Comparison of ENCODE assay signal across 9 cellular contexts in genomic region chr10:101041252-101041761, GRCh38. TPM values are rescaled to one million over a fixed set of nuclear protein-coding genes. Genes with fewer than 3 reads are reported as not detected.
DNase-seq lines count a peak whose midpoint lies in the region; ATAC-seq, FAIRE-seq and TF ChIP-seq lines count a peak whose summit lies in the region.
"Had no signal": no experiment of that assay in that cellular context is flagged by ENCODE, and none has a peak within 500 bp of the region (broad histone marks: within the 10 kb centered on the region; RNA-seq: fewer than 3 reads in every experiment).

No MANE protein-coding gene starts in this region.

- peak; percentile 78 for TF ChIP-seq CTCF in WERI-Rb-1 (IDR thresholded peaks at IDR 0.05; ENCODE audit: low read depth, low read length)
- TF ChIP-seq CTCF in HepG2 (CRISPR knock-in tag; IDR thresholded peaks at IDR 0.05): peak; percentile 90

- H3K4me3 ChIP-seq in WERI-Rb-1 (ENCODE audit: low read depth, low read length) (no peak overlapping the region), HepG2 (replicated peaks in 1 of 3; ENCODE audit: insufficient read depth in 1 of 3, low read depth in 2 of 3, low read length in 3 of 3) (no peak overlapping the region)
- H3K4me3 ChIP-seq: skin epidermis had no signal

- H3K9me3 Mint-ChIP-seq in central memory CD8-positive, alpha-beta T cell: no peaks in the 10 kb centered on the region

- no peaks in the 10 kb centered on the region for H4K20me1 ChIP-seq in HepG2 (ENCODE audit: insufficient read depth, low read length)

- no peak for TF ChIP-seq POLR2A in HepG2 (IDR thresholded peaks at IDR 0.05; ENCODE audit: insufficient read depth in 1 of 2, low read depth in 2 of 2, low read length in 2 of 2)

- TF ChIP-seq EP300 in HepG2 (IDR thresholded peaks at IDR 0.05; ENCODE audit: low read depth in 2 of 2, low read length in 2 of 2): no peak; a peak in 1 of 4 replicates
- no peak for TF ChIP-seq EP300 in HepG2 (CRISPR knock-in tag; IDR thresholded peaks at IDR 0.05; ENCODE audit: borderline replicate concordance)

- no peak overlapping the region for H3K4me3 Mint-ChIP-seq in central memory CD8-positive, alpha-beta T cell

- 22% methylated on average over 6 of the region's 6 CpGs for WGBS in HepG2 (ENCODE audit: low lambda C conversion rate)

- no peak overlapping the region for H3K27ac ChIP-seq in WERI-Rb-1
- no peak overlapping the region for H3K27ac ChIP-seq in HepG2 (ENCODE audit: extremely low read length, insufficient read depth, low read length)

- no TSS peak for BruUV-seq in HepG2 (replicated peaks; lab: Mats Ljungman, UMichigan)

- H2AFZ ChIP-seq in HepG2 (ENCODE audit: low read length): no peak overlapping the region

- peaks cover 49% of the 10 kb centered on the region for H3K4me1 ChIP-seq in HepG2 (ENCODE audit: insufficient read depth, low read length)

- peak overlapping the region; percentile 41 for H3K27ac Mint-ChIP-seq in central memory CD8-positive, alpha-beta T cell (ENCODE audit: low read depth)

- intact Hi-C loops in Right ventricle myocardium inferior (cut with DNase I) (no loop called here), cardiac septum (cut with DNase I) (loop anchor here (1.0 kb wide), 1 partner anchor 26 kb away; no protein-coding TSS in a partner anchor), HepG2 (cut with micrococcal nuclease; ENCODE audit: unreplicated experiment) (loop anchor here (1.0 kb wide), 1 partner anchor 25 kb away; no protein-coding TSS in a partner anchor)

- H3K27me3 ChIP-seq in WERI-Rb-1 (ENCODE audit: insufficient read depth, low read depth, severe bottlenecking) (no peaks in the 10 kb centered on the region), HepG2 (ENCODE audit: control insufficient read depth in 1 of 2, insufficient read depth in 2 of 2, low read length in 2 of 2) (no peaks in the 10 kb centered on the region; a peak in 1 of 5 replicates)

- in situ Hi-C loops in HepG2 (cut with HindIII; ENCODE audit: extremely low pct_ligation_motif_present, low pct_unique_long_range_greater_than_20kb): no loop called here

- peak; percentile 83 for FAIRE-seq in HepG2 (lab: Jason Lieb, UNC)

- peaks cover 5% of the 10 kb centered on the region for H3K27me3 Mint-ChIP-seq in central memory CD8-positive, alpha-beta T cell

- H3K79me2 ChIP-seq in HepG2 (ENCODE audit: insufficient read depth, low read length): no peaks in the 10 kb centered on the region

- peak; percentile 76 for DNase-seq in Right ventricle myocardium inferior (ENCODE audit: missing footprints)
- DNase-seq in cardiac septum (ENCODE audit: low spot score): no peak
- DNase-seq in NCI-H226: peak; percentile 57
- peak; percentile 87 for DNase-seq in WERI-Rb-1
- peak; percentile 52 to 67 for DNase-seq in central memory CD8-positive, alpha-beta T cell (ENCODE audit: low spot score in 2 of 2)
- DNase-seq in HepG2 (ENCODE audit: low spot score): peak; percentile 81
- peak; percentile 51 for DNase-seq in stimulated activated CD8-positive, alpha-beta memory T cell treated with anti-CD3 and anti-CD28 coated beads, Interleukin-12 subunit alpha, Interleukin-12 subunit beta, amount 100 ng/mL, for 4 hours (ENCODE audit: low read depth)

- H3K36me3 ChIP-seq in WERI-Rb-1 (peaks cover 16% of the 10 kb centered on the region), HepG2 (replicated peaks in 1 of 2; ENCODE audit: control insufficient read depth in 1 of 2, insufficient read depth in 2 of 2, low read length in 2 of 2) (peaks cover 6 to 20% of the 10 kb centered on the region in 2 experiments; a peak in 3 of 5 replicates)

- peaks cover 13% of the 10 kb centered on the region for H3K36me3 Mint-ChIP-seq in central memory CD8-positive, alpha-beta T cell (ENCODE audit: insufficient read depth)

- POLR2A ChIA-PET in HepG2 (lab: Yijun Ruan, JAX): interaction anchor here (0.6 to 5.9 kb wide), 6 partner anchors 9 to 100 kb away, joined by 3 to 141 read pairs (median 8); partner anchors contain the start of genes KAZALD1, PDZD7 and SFXN3

- peak overlapping the region; percentile 89 for H3K4me2 ChIP-seq in HepG2 (ENCODE audit: low read depth, low read length)

- CTCF ChIA-PET in HepG2 (lab: Yijun Ruan, JAX; ENCODE audit: low intra/inter-chr PET ratio, low total read pairs): interaction anchor here (0.6 to 4.2 kb wide), 8 partner anchors 15 to 101 kb away, joined by 3 to 45 read pairs (median 5); no protein-coding TSS in a partner anchor

- H3K9me3 ChIP-seq in WERI-Rb-1 (ENCODE audit: severe bottlenecking) (no peaks in the 10 kb centered on the region), HepG2 (ENCODE audit: low read length) (no peaks in the 10 kb centered on the region)

- H3K9ac ChIP-seq in HepG2 (ENCODE audit: insufficient read depth, low read depth, low read length): no peak overlapping the region

- peak; percentile 68 for TF ChIP-seq RAD21 in HepG2 (CRISPR knock-in tag; IDR thresholded peaks at IDR 0.05)

- peak; percentile 79 for ATAC-seq in Right ventricle myocardium inferior
- ATAC-seq in HG03025 (IDR thresholded peaks at IDR 0.05; ENCODE audit: low FRiP score, unreplicated experiment): peak; percentile 51
- peak; percentile 91 for ATAC-seq in central memory CD8-positive, alpha-beta T cell (replicated peaks; ENCODE audit: extremely low read depth, poor library complexity, severe bottlenecking)
- peak; percentile 75 for ATAC-seq in HepG2

- H3K4me1 Mint-ChIP-seq in central memory CD8-positive, alpha-beta T cell: peaks cover 23% of the 10 kb centered on the region

RNA-seq across cellular contexts. Expression of gene SFXN3, which starts 10.3 kb away (rescaled TPM):
- total RNA-seq in Right ventricle myocardium inferior: 14.1 TPM
- total RNA-seq in cardiac septum: 30.8 TPM
- total RNA-seq in HepG2 (2016; rRNA removed; fragmentation: Illumina TruSeq; extraction: Trizol): 11.9 and 16.8 TPM in 2 replicates
- total RNA-seq in HepG2 (2016; cell fraction: cytosol; rRNA removed; fragmentation: Illumina TruSeq; extraction: Trizol; ENCODE audit: low read depth): 2.4 and 4.1 TPM in 2 replicates
- total RNA-seq in HepG2 (2016; cell fraction: insoluble cytoplasmic fraction; rRNA removed; fragmentation: Illumina TruSeq; extraction: Trizol): 10.6 and 15.0 TPM in 2 replicates
- total RNA-seq in HepG2 (2016; cell fraction: membrane; rRNA removed; fragmentation: Illumina TruSeq; extraction: Trizol): 9.3 and 10.0 TPM in 2 replicates
- 18.9 and 21.6 TPM in 2 replicates for total RNA-seq in HepG2 (2016; cell fraction: nucleus; rRNA removed; fragmentation: Illumina TruSeq; extraction: Trizol)
- polyA plus RNA-seq in HepG2 (2011; rRNA removed): 71.5 and 86.1 TPM in 2 replicates
- 38.5 and 39.6 TPM in 2 replicates for polyA plus RNA-seq in HepG2 (2011; cell fraction: cytosol; rRNA removed)
- polyA plus RNA-seq in HepG2 (2011; cell fraction: nucleus; rRNA removed): 337 and 354 TPM in 2 replicates
- polyA plus RNA-seq in HepG2 (2012): 24.0 and 38.4 TPM in 2 replicates
- polyA plus RNA-seq in HepG2 (2016; cell fraction: cytosol; fragmentation: Illumina TruSeq; extraction: Trizol; ENCODE audit: low read depth): 3.0 and 4.5 TPM in 2 replicates
- 14.7 and 15.8 TPM in 2 replicates for polyA plus RNA-seq in HepG2 (2016; cell fraction: insoluble cytoplasmic fraction; fragmentation: Illumina TruSeq; extraction: Trizol; ENCODE audit: low read depth)
- polyA plus RNA-seq in HepG2 (2016; cell fraction: membrane; fragmentation: Illumina TruSeq; extraction: Trizol; ENCODE audit: low read depth): 9.2 and 10.1 TPM in 2 replicates
- 49.5 and 57.7 TPM in 2 replicates for polyA plus RNA-seq in HepG2 (2016; cell fraction: nucleus; fragmentation: Illumina TruSeq; extraction: Trizol; ENCODE audit: insufficient read depth, low read depth)
- 78.6 and 219 TPM in 2 replicates for polyA minus RNA-seq in HepG2 (2011; rRNA and poly(A)+ RNA removed; ENCODE audit: low replicate concordance)
- 20.9 and 30.7 TPM in 2 replicates for polyA minus RNA-seq in HepG2 (2011; cell fraction: cytosol; rRNA and poly(A)+ RNA removed)
- polyA minus RNA-seq in HepG2 (2011; cell fraction: nucleus; rRNA and poly(A)+ RNA removed): 46.2 and 58.2 TPM in 2 replicates

RNA-seq across cellular contexts. Expression of gene PDZD7, which starts 10.4 kb away (rescaled TPM):
- total RNA-seq in Right ventricle myocardium inferior: 0.22 TPM
- total RNA-seq in cardiac septum: 0.40 TPM
- 0.60 and 0.73 TPM in 2 replicates for total RNA-seq in HepG2 (2016; rRNA removed; fragmentation: Illumina TruSeq; extraction: Trizol)
- total RNA-seq in HepG2 (2016; cell fraction: cytosol; rRNA removed; fragmentation: Illumina TruSeq; extraction: Trizol; ENCODE audit: low read depth): 0.51 and 0.62 TPM in 2 replicates
- 0.42 and 1.1 TPM in 2 replicates for total RNA-seq in HepG2 (2016; cell fraction: insoluble cytoplasmic fraction; rRNA removed; fragmentation: Illumina TruSeq; extraction: Trizol)
- 0.40 and 0.65 TPM in 2 replicates for total RNA-seq in HepG2 (2016; cell fraction: membrane; rRNA removed; fragmentation: Illumina TruSeq; extraction: Trizol)
- total RNA-seq in HepG2 (2016; cell fraction: nucleus; rRNA removed; fragmentation: Illumina TruSeq; extraction: Trizol): 1.1 and 1.3 TPM in 2 replicates
- polyA plus RNA-seq in HepG2 (2011; rRNA removed): 0.58 and 0.78 TPM in 2 replicates
- polyA plus RNA-seq in HepG2 (2011; cell fraction: cytosol; rRNA removed): 0.42 TPM in 2 replicates
- polyA plus RNA-seq in HepG2 (2011; cell fraction: nucleus; rRNA removed): 3.9 and 4.2 TPM in 2 replicates
- 1.4 and 1.9 TPM in 2 replicates for polyA plus RNA-seq in HepG2 (2012)
- polyA plus RNA-seq in HepG2 (2016; cell fraction: cytosol; fragmentation: Illumina TruSeq; extraction: Trizol; ENCODE audit: low read depth): 0.14 and 0.16 TPM in 2 replicates
- 0.49 and 0.68 TPM in 2 replicates for polyA plus RNA-seq in HepG2 (2016; cell fraction: insoluble cytoplasmic fraction; fragmentation: Illumina TruSeq; extraction: Trizol; ENCODE audit: low read depth)
- polyA plus RNA-seq in HepG2 (2016; cell fraction: membrane; fragmentation: Illumina TruSeq; extraction: Trizol; ENCODE audit: low read depth): 0.29 and 0.30 TPM in 2 replicates
- 1.2 and 1.4 TPM in 2 replicates for polyA plus RNA-seq in HepG2 (2016; cell fraction: nucleus; fragmentation: Illumina TruSeq; extraction: Trizol; ENCODE audit: insufficient read depth, low read depth)
- polyA minus RNA-seq in HepG2 (2011; rRNA and poly(A)+ RNA removed; ENCODE audit: low replicate concordance): 1.4 and 3.3 TPM in 2 replicates
- polyA minus RNA-seq in HepG2 (2011; cell fraction: cytosol; rRNA and poly(A)+ RNA removed): 0.49 TPM in 1 of 2 replicates, not detected in the other
- 1.2 and 1.3 TPM in 2 replicates for polyA minus RNA-seq in HepG2 (2011; cell fraction: nucleus; rRNA and poly(A)+ RNA removed)

RNA-seq across cellular contexts. Expression of gene KAZALD1, which starts 20.5 kb away (rescaled TPM):
- total RNA-seq in Right ventricle myocardium inferior: 4.8 TPM
- total RNA-seq in cardiac septum: 12.1 TPM
- 18.0 and 27.7 TPM in 2 replicates for total RNA-seq in HepG2 (2016; rRNA removed; fragmentation: Illumina TruSeq; extraction: Trizol)
- 8.5 and 8.9 TPM in 2 replicates for total RNA-seq in HepG2 (2016; cell fraction: cytosol; rRNA removed; fragmentation: Illumina TruSeq; extraction: Trizol; ENCODE audit: low read depth)
- total RNA-seq in HepG2 (2016; cell fraction: insoluble cytoplasmic fraction; rRNA removed; fragmentation: Illumina TruSeq; extraction: Trizol): 14.9 and 26.2 TPM in 2 replicates
- 21.1 and 23.2 TPM in 2 replicates for total RNA-seq in HepG2 (2016; cell fraction: membrane; rRNA removed; fragmentation: Illumina TruSeq; extraction: Trizol)
- total RNA-seq in HepG2 (2016; cell fraction: nucleus; rRNA removed; fragmentation: Illumina TruSeq; extraction: Trizol): 32.0 and 35.5 TPM in 2 replicates
- polyA plus RNA-seq in HepG2 (2011; rRNA removed): 16.7 and 16.8 TPM in 2 replicates
- polyA plus RNA-seq in HepG2 (2011; cell fraction: cytosol; rRNA removed): 12.0 and 21.9 TPM in 2 replicates
- polyA plus RNA-seq in HepG2 (2011; cell fraction: nucleus; rRNA removed): 46.9 and 60.7 TPM in 2 replicates
- 10.6 and 15.7 TPM in 2 replicates for polyA plus RNA-seq in HepG2 (2012)
- 6.1 and 8.0 TPM in 2 replicates for polyA plus RNA-seq in HepG2 (2016; cell fraction: cytosol; fragmentation: Illumina TruSeq; extraction: Trizol; ENCODE audit: low read depth)
- polyA plus RNA-seq in HepG2 (2016; cell fraction: insoluble cytoplasmic fraction; fragmentation: Illumina TruSeq; extraction: Trizol; ENCODE audit: low read depth): 14.9 and 20.6 TPM in 2 replicates
- 16.2 and 17.5 TPM in 2 replicates for polyA plus RNA-seq in HepG2 (2016; cell fraction: membrane; fragmentation: Illumina TruSeq; extraction: Trizol; ENCODE audit: low read depth)
- 52.2 and 57.1 TPM in 2 replicates for polyA plus RNA-seq in HepG2 (2016; cell fraction: nucleus; fragmentation: Illumina TruSeq; extraction: Trizol; ENCODE audit: insufficient read depth, low read depth)
- polyA minus RNA-seq in HepG2 (2011; rRNA and poly(A)+ RNA removed; ENCODE audit: low replicate concordance): 32.5 and 65.2 TPM in 2 replicates
- polyA minus RNA-seq in HepG2 (2011; cell fraction: cytosol; rRNA and poly(A)+ RNA removed): 8.6 and 15.6 TPM in 2 replicates
- polyA minus RNA-seq in HepG2 (2011; cell fraction: nucleus; rRNA and poly(A)+ RNA removed): 36.6 and 46.4 TPM in 2 replicates

RNA-seq across cellular contexts. Expression of gene LZTS2, which starts 41.7 kb away (rescaled TPM):
- total RNA-seq in Right ventricle myocardium inferior: 43.4 TPM
- 47.2 TPM for total RNA-seq in cardiac septum
- 60.7 and 65.6 TPM in 2 replicates for total RNA-seq in HepG2 (2016; rRNA removed; fragmentation: Illumina TruSeq; extraction: Trizol)
- total RNA-seq in HepG2 (2016; cell fraction: cytosol; rRNA removed; fragmentation: Illumina TruSeq; extraction: Trizol; ENCODE audit: low read depth): 18.8 and 19.1 TPM in 2 replicates
- 46.9 and 70.8 TPM in 2 replicates for total RNA-seq in HepG2 (2016; cell fraction: insoluble cytoplasmic fraction; rRNA removed; fragmentation: Illumina TruSeq; extraction: Trizol)
- total RNA-seq in HepG2 (2016; cell fraction: membrane; rRNA removed; fragmentation: Illumina TruSeq; extraction: Trizol): 50.4 and 56.7 TPM in 2 replicates
- total RNA-seq in HepG2 (2016; cell fraction: nucleus; rRNA removed; fragmentation: Illumina TruSeq; extraction: Trizol): 40.4 and 47.3 TPM in 2 replicates
- 43.6 and 59.7 TPM in 2 replicates for polyA plus RNA-seq in HepG2 (2011; rRNA removed)
- polyA plus RNA-seq in HepG2 (2011; cell fraction: cytosol; rRNA removed): 25.3 and 50.1 TPM in 2 replicates
- 161 and 196 TPM in 2 replicates for polyA plus RNA-seq in HepG2 (2011; cell fraction: nucleus; rRNA removed)
- 24.4 and 29.3 TPM in 2 replicates for polyA plus RNA-seq in HepG2 (2012)
- polyA plus RNA-seq in HepG2 (2016; cell fraction: cytosol; fragmentation: Illumina TruSeq; extraction: Trizol; ENCODE audit: low read depth): 14.3 and 15.4 TPM in 2 replicates
- polyA plus RNA-seq in HepG2 (2016; cell fraction: insoluble cytoplasmic fraction; fragmentation: Illumina TruSeq; extraction: Trizol; ENCODE audit: low read depth): 44.9 and 56.6 TPM in 2 replicates
- 34.1 and 38.8 TPM in 2 replicates for polyA plus RNA-seq in HepG2 (2016; cell fraction: membrane; fragmentation: Illumina TruSeq; extraction: Trizol; ENCODE audit: low read depth)
- 112 and 124 TPM in 2 replicates for polyA plus RNA-seq in HepG2 (2016; cell fraction: nucleus; fragmentation: Illumina TruSeq; extraction: Trizol; ENCODE audit: insufficient read depth, low read depth)
- polyA minus RNA-seq in HepG2 (2011; rRNA and poly(A)+ RNA removed; ENCODE audit: low replicate concordance): 19.0 and 76.7 TPM in 2 replicates
- 27.9 and 32.8 TPM in 2 replicates for polyA minus RNA-seq in HepG2 (2011; cell fraction: cytosol; rRNA and poly(A)+ RNA removed)
- 19.3 and 19.8 TPM in 2 replicates for polyA minus RNA-seq in HepG2 (2011; cell fraction: nucleus; rRNA and poly(A)+ RNA removed)

RNA-seq across cellular contexts. Expression of gene TWNK, which starts 54.0 kb away (rescaled TPM):
- total RNA-seq in Right ventricle myocardium inferior: 6.6 TPM
- total RNA-seq in cardiac septum: 5.2 TPM
- total RNA-seq in HepG2 (2016; rRNA removed; fragmentation: Illumina TruSeq; extraction: Trizol): 16.5 and 21.9 TPM in 2 replicates
- total RNA-seq in HepG2 (2016; cell fraction: cytosol; rRNA removed; fragmentation: Illumina TruSeq; extraction: Trizol; ENCODE audit: low read depth): 3.7 and 4.5 TPM in 2 replicates
- 18.6 and 19.4 TPM in 2 replicates for total RNA-seq in HepG2 (2016; cell fraction: insoluble cytoplasmic fraction; rRNA removed; fragmentation: Illumina TruSeq; extraction: Trizol)
- 11.4 and 11.5 TPM in 2 replicates for total RNA-seq in HepG2 (2016; cell fraction: membrane; rRNA removed; fragmentation: Illumina TruSeq; extraction: Trizol)
- total RNA-seq in HepG2 (2016; cell fraction: nucleus; rRNA removed; fragmentation: Illumina TruSeq; extraction: Trizol): 13.4 and 14.8 TPM in 2 replicates
- polyA plus RNA-seq in HepG2 (2011; rRNA removed): 10.7 and 14.1 TPM in 2 replicates
- polyA plus RNA-seq in HepG2 (2011; cell fraction: cytosol; rRNA removed): 10.2 and 12.5 TPM in 2 replicates
- 17.6 and 19.3 TPM in 2 replicates for polyA plus RNA-seq in HepG2 (2011; cell fraction: nucleus; rRNA removed)
- polyA plus RNA-seq in HepG2 (2012): 16.5 and 20.2 TPM in 2 replicates
- 2.6 and 3.0 TPM in 2 replicates for polyA plus RNA-seq in HepG2 (2016; cell fraction: cytosol; fragmentation: Illumina TruSeq; extraction: Trizol; ENCODE audit: low read depth)
- 22.1 and 23.7 TPM in 2 replicates for polyA plus RNA-seq in HepG2 (2016; cell fraction: insoluble cytoplasmic fraction; fragmentation: Illumina TruSeq; extraction: Trizol; ENCODE audit: low read depth)
- 8.2 and 8.4 TPM in 2 replicates for polyA plus RNA-seq in HepG2 (2016; cell fraction: membrane; fragmentation: Illumina TruSeq; extraction: Trizol; ENCODE audit: low read depth)
- 39.8 and 46.5 TPM in 2 replicates for polyA plus RNA-seq in HepG2 (2016; cell fraction: nucleus; fragmentation: Illumina TruSeq; extraction: Trizol; ENCODE audit: insufficient read depth, low read depth)
- polyA minus RNA-seq in HepG2 (2011; rRNA and poly(A)+ RNA removed; ENCODE audit: low replicate concordance): 12.7 and 32.5 TPM in 2 replicates
- polyA minus RNA-seq in HepG2 (2011; cell fraction: cytosol; rRNA and poly(A)+ RNA removed): 4.7 and 5.5 TPM in 2 replicates
- polyA minus RNA-seq in HepG2 (2011; cell fraction: nucleus; rRNA and poly(A)+ RNA removed): 14.2 and 14.9 TPM in 2 replicates
